Comparison of ENCODE assay signal across 14 cellular contexts in the genomic region with DNA sequence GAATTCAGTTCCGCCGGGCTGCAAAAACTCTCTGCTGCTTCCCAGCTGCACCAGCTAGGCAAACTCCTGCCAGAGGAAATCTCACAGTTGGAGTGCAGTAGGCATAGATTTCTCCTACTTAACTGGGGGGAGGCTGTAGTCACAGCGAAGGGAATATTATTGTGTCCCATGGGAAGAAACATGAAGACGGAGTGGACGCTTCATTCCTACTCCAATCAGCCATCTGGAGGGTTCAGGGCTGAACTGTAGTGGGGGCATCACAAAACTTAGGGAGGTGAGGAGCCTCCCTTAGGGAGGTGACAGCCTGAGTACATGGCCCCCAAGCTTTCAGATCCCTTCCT. TPM values are rescaled to one million over a fixed set of nuclear protein-coding genes. Genes with fewer than 3 reads are reported as not detected.
DNase-seq lines count a peak whose midpoint lies in the region; ATAC-seq, FAIRE-seq and TF ChIP-seq lines count a peak whose summit lies in the region.
"Had no signal": no experiment of that assay in that cellular context is flagged by ENCODE, and none has a peak within 500 bp of the region (broad histone marks: within the 10 kb centered on the region; RNA-seq: fewer than 3 reads in every experiment).

No MANE protein-coding gene starts in this region.

- no peak for DNase-seq in activated naive CD8-positive, alpha-beta T cell treated with anti-CD3 and anti-CD28 coated beads for 36 hours
- DNase-seq in activated naive CD8-positive, alpha-beta T cell treated with anti-CD3 and anti-CD28 coated beads, Interleukin-2, amount 50 U/mL, for 24 hours, result no peak
- DNase-seq in astrocyte (ENCODE audit: low read depth), result no peak
- no peak for DNase-seq in lower lobe of right lung
- no peak for DNase-seq in upper lobe of left lung
- no peak for DNase-seq in foreskin melanocyte
- no peak for DNase-seq in CD8-positive, alpha-beta T cell
- no peak for DNase-seq in Karpas-422
- DNase-seq: activated gamma-delta T cell, NCI-H1092 had no signal

- peaks cover 81% of the 10 kb centered on the region for H3K27me3 Mint-ChIP-seq in activated naive CD8-positive, alpha-beta T cell treated with anti-CD3 and anti-CD28 coated beads for 36 hours
- H3K27me3 Mint-ChIP-seq in activated naive CD8-positive, alpha-beta T cell treated with anti-CD3 and anti-CD28 coated beads, Interleukin-2, amount 50 U/mL, for 24 hours, result peaks cover 68% of the 10 kb centered on the region
- H3K27me3 Mint-ChIP-seq in astrocyte (ENCODE audit: low read depth, unreplicated experiment), result no peaks in the 10 kb centered on the region
- H3K27me3 Mint-ChIP-seq in CD8-positive, alpha-beta T cell (ENCODE audit: low read depth), result peaks cover 51% of the 10 kb centered on the region

- CTCF ChIA-PET in CD8-positive, alpha-beta T cell (lab: Charles Lee), result no interaction called here

- no peak overlapping the region for H3K9ac ChIP-seq in astrocyte (ENCODE audit: low read length)
- H3K9ac ChIP-seq in Karpas-422 (ENCODE audit: low read length), result no peak overlapping the region

- peaks cover 37% of the 10 kb centered on the region for H3K4me1 ChIP-seq in astrocyte (ENCODE audit: insufficient read depth, low read length)
- peaks cover 60% of the 10 kb centered on the region for H3K4me1 ChIP-seq in lower lobe of right lung
- H3K4me1 ChIP-seq in upper lobe of left lung, result peaks cover 15 to 42% (median 32%) of the 10 kb centered on the region in 4 donors
- no peaks in the 10 kb centered on the region for H3K4me1 ChIP-seq in CD8-positive, alpha-beta T cell (ENCODE audit: insufficient read depth, low read length)
- H3K4me1 ChIP-seq in Karpas-422 (ENCODE audit: low read length), result no peaks in the 10 kb centered on the region

- H3K4me3 Mint-ChIP-seq in activated naive CD8-positive, alpha-beta T cell treated with anti-CD3 and anti-CD28 coated beads for 36 hours, result no peak overlapping the region
- H3K4me3 Mint-ChIP-seq in activated naive CD8-positive, alpha-beta T cell treated with anti-CD3 and anti-CD28 coated beads, Interleukin-2, amount 50 U/mL, for 24 hours, result no peak overlapping the region
- H3K4me3 Mint-ChIP-seq in astrocyte (ENCODE audit: unreplicated experiment), result no peak overlapping the region
- no peak overlapping the region for H3K4me3 Mint-ChIP-seq in CD8-positive, alpha-beta T cell
- H3K4me3 Mint-ChIP-seq: activated CD8-positive, alpha-beta T cell treated with anti-CD3 and anti-CD28 coated beads, Interleukin-2, amount 10 ng/mL, durations not matched to agents 7 days and 5 days had no signal

- intact Hi-C loops in lower lobe of right lung (cut with DNase I), result no loop called here
- intact Hi-C loops in CD8-positive, alpha-beta T cell (cut with DNase I, micrococcal nuclease), result no loop called here

- POLR2A ChIA-PET in CD8-positive, alpha-beta T cell (lab: Charles Lee), result no interaction called here

- no peaks in the 10 kb centered on the region for H3K9me2 ChIP-seq in Karpas-422 (replicated peaks; ENCODE audit: insufficient read depth, low read length)

- H3K4me2 ChIP-seq in astrocyte (ENCODE audit: low read length) (peak overlapping the region; percentile 61), Karpas-422 (ENCODE audit: low read depth, low read length, poor library complexity, severe bottlenecking) (no peak overlapping the region)

- H3K27ac ChIP-seq in astrocyte (ENCODE audit: low read depth, low read length), result no peak overlapping the region
- peak overlapping the region; percentile 12 for H3K27ac ChIP-seq in lower lobe of right lung
- H3K27ac ChIP-seq in upper lobe of left lung, result peak overlapping the region in 3 of 4 donors; percentile 11 to 75 (median 52)
- H3K27ac ChIP-seq in CD8-positive, alpha-beta T cell (ENCODE audit: low read depth, low read length), result no peak overlapping the region
- H3K27ac ChIP-seq in Karpas-422 (ENCODE audit: low read length), result no peak overlapping the region
- H3K27ac ChIP-seq: neutrophil had no signal

- H3K36me3 Mint-ChIP-seq in activated naive CD8-positive, alpha-beta T cell treated with anti-CD3 and anti-CD28 coated beads for 36 hours, result peaks cover 2% of the 10 kb centered on the region
- no peaks in the 10 kb centered on the region for H3K36me3 Mint-ChIP-seq in activated naive CD8-positive, alpha-beta T cell treated with anti-CD3 and anti-CD28 coated beads, Interleukin-2, amount 50 U/mL, for 24 hours (ENCODE audit: low read depth)
- H3K36me3 Mint-ChIP-seq in astrocyte (ENCODE audit: low read depth, unreplicated experiment), result peaks cover 3% of the 10 kb centered on the region
- no peaks in the 10 kb centered on the region for H3K36me3 Mint-ChIP-seq in CD8-positive, alpha-beta T cell

- no peak for ATAC-seq in activated naive CD8-positive, alpha-beta T cell treated with anti-CD3 and anti-CD28 coated beads, Interleukin-2, amount 50 U/mL, for 24 hours
- ATAC-seq in lower lobe of right lung (peak in 1 of 2 donors; percentile 11), upper lobe of left lung (ENCODE audit: low FRiP score in 2 of 2) (peak in 1 of 2 donors; percentile 34)
- no peak for ATAC-seq in CD8-positive, alpha-beta T cell

- H4K20me1 ChIP-seq in astrocyte (ENCODE audit: insufficient read depth, low read length) (no peaks in the 10 kb centered on the region), Karpas-422 (ENCODE audit: insufficient read depth, low read depth, low read length) (no peaks in the 10 kb centered on the region)

- H3K4me1 Mint-ChIP-seq in activated naive CD8-positive, alpha-beta T cell treated with anti-CD3 and anti-CD28 coated beads for 36 hours, result peaks cover 40% of the 10 kb centered on the region
- H3K4me1 Mint-ChIP-seq in activated naive CD8-positive, alpha-beta T cell treated with anti-CD3 and anti-CD28 coated beads, Interleukin-2, amount 50 U/mL, for 24 hours, result peaks cover 28% of the 10 kb centered on the region
- peaks cover 44% of the 10 kb centered on the region for H3K4me1 Mint-ChIP-seq in astrocyte (ENCODE audit: low read depth, unreplicated experiment)
- H3K4me1 Mint-ChIP-seq in CD8-positive, alpha-beta T cell (ENCODE audit: low read depth), result no peaks in the 10 kb centered on the region

- H3K9me3 ChIP-seq in astrocyte (ENCODE audit: insufficient read depth, low read depth, low read length), result no peaks in the 10 kb centered on the region
- no peaks in the 10 kb centered on the region for H3K9me3 ChIP-seq in lower lobe of right lung
- H3K9me3 ChIP-seq in upper lobe of left lung, result no peaks in the 10 kb centered on the region
- no peaks in the 10 kb centered on the region for H3K9me3 ChIP-seq in CD8-positive, alpha-beta T cell (ENCODE audit: low read length)
- no peaks in the 10 kb centered on the region for H3K9me3 ChIP-seq in Karpas-422 (ENCODE audit: low read length)
- H3K9me3 ChIP-seq: neutrophil, thyroid gland had no signal

- H3K4me3 ChIP-seq in astrocyte (ENCODE audit: insufficient read depth, low read depth, low read length), result no peak overlapping the region
- H3K4me3 ChIP-seq in lower lobe of right lung, result no peak overlapping the region
- H3K4me3 ChIP-seq in upper lobe of left lung, result no peak overlapping the region
- H3K4me3 ChIP-seq in CD8-positive, alpha-beta T cell (ENCODE audit: low read depth, low read length), result no peak overlapping the region
- H3K4me3 ChIP-seq in Karpas-422 (ENCODE audit: low read length), result no peak overlapping the region
- H3K4me3 ChIP-seq: thyroid gland had no signal

- H3K36me3 ChIP-seq in astrocyte (ENCODE audit: insufficient read depth, low read length) (no peaks in the 10 kb centered on the region), lower lobe of right lung (no peaks in the 10 kb centered on the region), upper lobe of left lung (no peaks in the 10 kb centered on the region), Karpas-422 (ENCODE audit: insufficient read depth, low read length) (no peaks in the 10 kb centered on the region)
- no peaks in the 10 kb centered on the region for H3K36me3 ChIP-seq in CD8-positive, alpha-beta T cell (ENCODE audit: insufficient read depth, low read length)
- H3K36me3 ChIP-seq: neutrophil, thyroid gland had no signal

- H3K27ac Mint-ChIP-seq in activated naive CD8-positive, alpha-beta T cell treated with anti-CD3 and anti-CD28 coated beads for 36 hours, result peak overlapping the region; percentile 85
- no peak overlapping the region for H3K27ac Mint-ChIP-seq in activated naive CD8-positive, alpha-beta T cell treated with anti-CD3 and anti-CD28 coated beads, Interleukin-2, amount 50 U/mL, for 24 hours
- no peak overlapping the region for H3K27ac Mint-ChIP-seq in astrocyte (ENCODE audit: unreplicated experiment)
- no peak overlapping the region for H3K27ac Mint-ChIP-seq in CD8-positive, alpha-beta T cell
- H3K27ac Mint-ChIP-seq: activated CD8-positive, alpha-beta T cell treated with anti-CD3 and anti-CD28 coated beads, Interleukin-2, amount 10 ng/mL, durations not matched to agents 7 days and 5 days had no signal

- no peaks in the 10 kb centered on the region for H3K9me3 Mint-ChIP-seq in activated naive CD8-positive, alpha-beta T cell treated with anti-CD3 and anti-CD28 coated beads for 36 hours
- no peaks in the 10 kb centered on the region for H3K9me3 Mint-ChIP-seq in activated naive CD8-positive, alpha-beta T cell treated with anti-CD3 and anti-CD28 coated beads, Interleukin-2, amount 50 U/mL, for 24 hours
- H3K9me3 Mint-ChIP-seq in astrocyte (ENCODE audit: unreplicated experiment), result no peaks in the 10 kb centered on the region
- H3K9me3 Mint-ChIP-seq in CD8-positive, alpha-beta T cell, result no peaks in the 10 kb centered on the region

- TF ChIP-seq CTCF in astrocyte (IDR thresholded peaks at IDR 0.05; ENCODE audit: insufficient read depth, low read depth, low read length) (no peak), lower lobe of right lung (IDR thresholded peaks at IDR 0.05) (no peak), upper lobe of left lung (IDR thresholded peaks at IDR 0.05) (no peak)
- no peak for TF ChIP-seq CTCF in CD8-positive, alpha-beta T cell (IDR thresholded peaks at IDR 0.05)

- TF ChIP-seq POLR2A in upper lobe of left lung (IDR thresholded peaks at IDR 0.05), result no peak

- WGBS in upper lobe of left lung, 2 donors, result 69 to 75% methylated on average over 5 of the region's 5 CpGs

- TF ChIP-seq EP300 in upper lobe of left lung (IDR thresholded peaks at IDR 0.05), result no peak

- FAIRE-seq in astrocyte (lab: Jason Lieb, UNC), result no peak
- FAIRE-seq: endometrium had no signal

- no peaks in the 10 kb centered on the region for H3K27me3 ChIP-seq in astrocyte (ENCODE audit: insufficient read depth, low read length)
- no peaks in the 10 kb centered on the region for H3K27me3 ChIP-seq in lower lobe of right lung (ENCODE audit: low read depth)
- no peaks in the 10 kb centered on the region for H3K27me3 ChIP-seq in upper lobe of left lung
- H3K27me3 ChIP-seq in CD8-positive, alpha-beta T cell (ENCODE audit: insufficient read depth, low read length), result peaks cover 10% of the 10 kb centered on the region
- no peaks in the 10 kb centered on the region for H3K27me3 ChIP-seq in Karpas-422 (ENCODE audit: low read length)
- H3K27me3 ChIP-seq: thyroid gland had no signal

- H3K79me2 ChIP-seq in astrocyte (ENCODE audit: insufficient read depth, low read length) (no peaks in the 10 kb centered on the region), Karpas-422 (ENCODE audit: low read length) (no peaks in the 10 kb centered on the region)

- no peak overlapping the region for H2AFZ ChIP-seq in astrocyte (ENCODE audit: low read depth, low read length)
- H2AFZ ChIP-seq in Karpas-422 (ENCODE audit: low read length), result no peak overlapping the region

RNA-seq across cellular contexts. Expression of a gene that starts 19.7 kb away (rescaled TPM):
- 10 to 100 TPM; 21.7 to 23.5 TPM for total RNA-seq in activated naive CD8-positive, alpha-beta T cell treated with anti-CD3 and anti-CD28 coated beads for 36 hours
- 12.9 and 20.8 TPM in 2 replicates for total RNA-seq in astrocyte
- 67.0 TPM for total RNA-seq in lower lobe of right lung
- total RNA-seq in upper lobe of left lung, result 10 to 100 TPM; 12.2 to 86.9 (median 26.1) TPM
- total RNA-seq in CD8-positive, alpha-beta T cell, result not detected
- total RNA-seq in Karpas-422 (2014; rRNA removed; shearing (Covaris generic); ENCODE audit: low replicate concordance), result not detected in 2 replicates

Comparison
In these comparisons a context has a peak if more than half of its experiments do, and no peak if none do; other contexts are left out.
1. H3K27ac ChIP-seq: peak in lower lobe of right lung (single experiment) and upper lobe of left lung (3 of 4); none in astrocyte (single experiment), CD8-positive, alpha-beta T cell (single experiment) and Karpas-422 (single experiment).
2. RNA of a gene that starts 19.7 kb away (total RNA-seq): 67.0 TPM in lower lobe of right lung (single experiment), 12.2 to 86.9 TPM in upper lobe of left lung, 21.7 to 23.5 TPM in activated naive CD8-positive, alpha-beta T cell treated with anti-CD3 and anti-CD28 coated beads for 36 hours and 12.9 to 20.8 TPM in astrocyte; not detected in CD8-positive, alpha-beta T cell and not detected in Karpas-422; every median in the first group is over 10 times any median in the second.